1 cellular context compared by ENCODE assay signal in genomic region chr17:57726838-57727237, GRCh38.
TF ChIP-seq lines count a peak whose summit lies in the region.

No MANE protein-coding gene starts in this region.

TF ChIP-seq in H1, 55 proteins besides CTCF, POLR2A, EP300 and RAD21 (continued from another document):
- TF ChIP-seq, protein P1, sequence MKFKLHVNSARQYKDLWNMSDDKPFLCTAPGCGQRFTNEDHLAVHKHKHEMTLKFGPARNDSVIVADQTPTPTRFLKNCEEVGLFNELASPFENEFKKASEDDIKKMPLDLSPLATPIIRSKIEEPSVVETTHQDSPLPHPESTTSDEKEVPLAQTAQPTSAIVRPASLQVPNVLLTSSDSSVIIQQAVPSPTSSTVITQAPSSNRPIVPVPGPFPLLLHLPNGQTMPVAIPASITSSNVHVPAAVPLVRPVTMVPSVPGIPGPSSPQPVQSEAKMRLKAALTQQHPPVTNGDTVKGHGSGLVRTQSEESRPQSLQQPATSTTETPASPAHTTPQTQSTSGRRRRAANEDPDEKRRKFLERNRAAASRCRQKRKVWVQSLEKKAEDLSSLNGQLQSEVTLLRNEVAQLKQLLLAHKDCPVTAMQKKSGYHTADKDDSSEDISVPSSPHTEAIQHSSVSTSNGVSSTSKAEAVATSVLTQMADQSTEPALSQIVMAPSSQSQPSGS (IDR thresholded peaks at IDR 0.05; ENCODE audit: low read length), result no peak
- no peak for TF ChIP-seq POU5F1 (IDR thresholded peaks at IDR 0.05; ENCODE audit: low read depth, low read length)
- no peak for TF ChIP-seq KDM5A (IDR thresholded peaks at IDR 0.05; ENCODE audit: low read length)
- no peak for TF ChIP-seq SRF (IDR thresholded peaks at IDR 0.05; ENCODE audit: low read depth, low read length)
